In genomic region chr5:73901455-73901854, GRCh38 we compare ENCODE assay signal across 11 cellular contexts.
DNase-seq lines count a peak whose midpoint lies in the region; ATAC-seq and TF ChIP-seq lines count a peak whose summit lies in the region.
"Had no signal": no experiment of that assay in that cellular context is flagged by ENCODE, and none has a peak within 500 bp of the region (broad histone marks: within the 10 kb centered on the region; RNA-seq: fewer than 3 reads in every experiment).

No MANE protein-coding gene starts in this region.

- no peak for ATAC-seq in GM18517 (IDR thresholded peaks at IDR 0.05; ENCODE audit: unreplicated experiment)
- ATAC-seq: body of pancreas had no signal

- H3K27me3 ChIP-seq in H7 (ENCODE audit: control insufficient read depth, insufficient read depth, low read length): no peaks in the 10 kb centered on the region
- peaks cover 5% of the 10 kb centered on the region for H3K27me3 ChIP-seq in endodermal cell (ENCODE audit: control insufficient read depth, insufficient read depth, low read length, poor library complexity, severe bottlenecking)
- H3K27me3 ChIP-seq: body of pancreas, thyroid gland had no signal

- no peak overlapping the region for H3K4me3 ChIP-seq in H7 (ENCODE audit: insufficient read depth, low read depth, low read length)
- H3K4me3 ChIP-seq in endodermal cell (ENCODE audit: low read length): no peak overlapping the region
- H3K4me3 ChIP-seq: body of pancreas, SK-N-MC, thyroid gland had no signal

- no peak overlapping the region for H3K27ac Mint-ChIP-seq in endodermal cell

- no peaks in the 10 kb centered on the region for H3K36me3 ChIP-seq in H7 (replicated peaks; ENCODE audit: control insufficient read depth, insufficient read depth, low read length)
- H3K36me3 ChIP-seq in endodermal cell (ENCODE audit: control insufficient read depth, insufficient read depth, low read length): no peaks in the 10 kb centered on the region
- H3K36me3 ChIP-seq: thyroid gland had no signal

- H3K4me1 ChIP-seq in endodermal cell (ENCODE audit: control insufficient read depth, insufficient read depth, low read length): no peaks in the 10 kb centered on the region
- H3K4me1 ChIP-seq: thyroid gland had no signal

- no peak overlapping the region for H3K27ac ChIP-seq in endodermal cell (ENCODE audit: low read depth, low read length)
- H3K27ac ChIP-seq: SK-N-MC, thyroid gland had no signal

- H3K9me3 ChIP-seq in endodermal cell (ENCODE audit: control insufficient read depth, low read length): peaks cover 11% of the 10 kb centered on the region
- H3K9me3 ChIP-seq: body of pancreas, thyroid gland had no signal

- peak; percentile 57 for DNase-seq in H7
- peak; percentile 55 for DNase-seq in NCI-H2171 treated with DMSO at 0.1 percent for 48 hours (lab: John Stamatoyannopoulos, UW)
- peak; percentile 70 for DNase-seq in endodermal cell
- peak; percentile 54 for DNase-seq in renal cortical epithelial cell (ENCODE audit: low read depth)
- DNase-seq in stimulated activated CD4-positive, alpha-beta T cell treated with anti-CD3 and anti-CD28 coated beads, Interleukin-2, amount 100 ng/mL, for 48 hours: no peak
- no peak for DNase-seq in NCI-H774 (lab: John Stamatoyannopoulos, UW)
- DNase-seq: stimulated activated CD4-positive, alpha-beta T cell treated with anti-CD3 and anti-CD28 coated beads, Interleukin-4, amount 100 ng/mL, for 1 hour; thyroid gland had no signal

- no peak overlapping the region for H3K4me3 Mint-ChIP-seq in endodermal cell

- peak; percentile 54 for TF ChIP-seq CTCF in endodermal cell (conservative IDR thresholded peaks at IDR 0.05)

- H3K4me1 Mint-ChIP-seq in endodermal cell: peaks cover 3% of the 10 kb centered on the region

- no peak overlapping the region for H3K9ac ChIP-seq in endodermal cell (ENCODE audit: extremely low read depth, low read length, poor library complexity, severe bottlenecking)

- WGBS in endodermal cell (ENCODE audit: insufficient coverage in 1 of 2, insufficient read length in 1 of 2), 2 experiments: 72% methylated on average over 4 of the region's 4 CpGs; no CpG with 5 or more reads in 1 of the 2 experiments

- peaks cover 3% of the 10 kb centered on the region for H3K9me3 Mint-ChIP-seq in endodermal cell

- H3K36me3 Mint-ChIP-seq in endodermal cell (ENCODE audit: low read depth): no peaks in the 10 kb centered on the region

- H3K27me3 Mint-ChIP-seq in endodermal cell (ENCODE audit: insufficient read depth): no peaks in the 10 kb centered on the region

Comparison
In these comparisons a context has a peak if more than half of its experiments do, and no peak if none do; other contexts are left out.
1. DNase-seq: peak in H7 (single experiment), NCI-H2171 treated with DMSO at 0.1 percent for 48 hours (single experiment), endodermal cell (single experiment) and renal cortical epithelial cell (single experiment); none in stimulated activated CD4-positive, alpha-beta T cell treated with anti-CD3 and anti-CD28 coated beads, Interleukin-2, amount 100 ng/mL, for 48 hours (0 of 2) and NCI-H774 (single experiment).